ENCODE assay signal across 22 cellular contexts in the genomic region with DNA sequence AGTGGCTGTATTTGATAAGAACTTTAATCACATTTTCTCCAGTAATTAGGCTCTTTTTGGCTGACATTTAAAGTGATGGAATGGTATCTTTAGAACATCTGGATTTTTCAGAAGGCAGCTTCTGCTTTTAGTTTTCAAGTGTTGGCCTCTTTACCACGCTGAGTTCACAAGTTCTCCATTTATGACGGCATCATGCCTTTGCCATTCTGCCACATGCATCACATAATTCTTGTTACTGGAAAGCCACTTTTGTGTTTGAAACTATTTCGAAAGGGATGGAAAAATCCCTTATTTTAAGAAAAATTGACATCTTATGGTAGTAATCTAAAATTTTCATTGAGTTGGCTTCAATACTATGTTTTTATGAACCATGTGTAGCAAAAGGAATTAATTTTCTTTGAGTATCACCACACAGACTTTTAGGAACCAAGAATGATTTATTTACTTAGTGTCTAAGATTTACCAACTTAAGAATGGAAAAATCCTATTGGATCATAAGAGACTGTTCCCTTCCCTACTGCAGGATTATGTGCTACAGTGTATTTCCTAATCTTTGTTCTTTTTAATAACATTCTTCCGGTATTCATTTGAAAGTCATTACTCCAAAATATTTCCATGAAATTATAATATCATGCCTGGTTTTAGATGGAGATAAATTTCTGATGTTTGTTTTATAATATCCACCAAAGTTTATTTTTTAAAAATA.
DNase-seq lines count a peak whose midpoint lies in the region; FAIRE-seq and TF ChIP-seq lines count a peak whose summit lies in the region.
"Had no signal": no experiment of that assay in that cellular context is flagged by ENCODE, and none has a peak within 500 bp of the region (broad histone marks: within the 10 kb centered on the region; RNA-seq: fewer than 3 reads in every experiment).

No MANE protein-coding gene starts in this region.

- TF ChIP-seq CTCF in endothelial cell of umbilical vein (IDR thresholded peaks at IDR 0.05; ENCODE audit: extremely low read depth in 1 of 2, insufficient read depth in 1 of 2, low read depth in 1 of 2, low read length in 2 of 2) (no peak), smooth muscle cell (IDR thresholded peaks at IDR 0.05; ENCODE audit: borderline replicate concordance, insufficient read depth, poor library complexity, severe bottlenecking) (no peak), endothelial cell (IDR thresholded peaks at IDR 0.05; ENCODE audit: unreplicated experiment) (no peak)

- no peak overlapping the region for H3K27ac Mint-ChIP-seq in endothelial cell (ENCODE audit: unreplicated experiment)
- H3K27ac Mint-ChIP-seq: CD4-positive, alpha-beta memory T cell had no signal

- H4K20me1 ChIP-seq in endothelial cell of umbilical vein (replicated peaks; ENCODE audit: control insufficient read depth, extremely low read depth, insufficient read depth, low read length) (no peaks in the 10 kb centered on the region), smooth muscle cell (ENCODE audit: low read depth) (no peaks in the 10 kb centered on the region)
- H4K20me1 ChIP-seq: BLaER1 had no signal

- BruUV-seq in endothelial cell of umbilical vein (replicated peaks; lab: Mats Ljungman, UMichigan) = no TSS peak

- H3K9me3 ChIP-seq in endothelial cell of umbilical vein (replicated peaks; ENCODE audit: control insufficient read depth, insufficient read depth, low read length) = no peaks in the 10 kb centered on the region
- no peaks in the 10 kb centered on the region for H3K9me3 ChIP-seq in smooth muscle cell (replicated peaks; ENCODE audit: low read depth)
- H3K9me3 ChIP-seq: A549, BLaER1, MG63, SK-N-SH had no signal

- no peaks in the 10 kb centered on the region for H3K27me3 ChIP-seq in endothelial cell of umbilical vein (ENCODE audit: control insufficient read depth in 2 of 2, insufficient read depth in 2 of 2, low read length in 2 of 2)
- H3K27me3 ChIP-seq in smooth muscle cell (ENCODE audit: low read depth) = no peaks in the 10 kb centered on the region
- H3K27me3 ChIP-seq: BLaER1, MG63 had no signal

- H3K27ac ChIP-seq in endothelial cell of umbilical vein (ENCODE audit: insufficient read depth, low read depth, low read length) (no peak overlapping the region), smooth muscle cell (ENCODE audit: low read depth) (no peak overlapping the region)
- H3K27ac ChIP-seq: A549, BLaER1, RWPE1 had no signal

- H3K79me2 ChIP-seq in endothelial cell of umbilical vein (ENCODE audit: control insufficient read depth, insufficient read depth, low read length) (no peaks in the 10 kb centered on the region), smooth muscle cell (ENCODE audit: low read depth) (no peaks in the 10 kb centered on the region)

- H3K27me3 Mint-ChIP-seq in endothelial cell (ENCODE audit: unreplicated experiment) = peaks cover 4% of the 10 kb centered on the region
- H3K27me3 Mint-ChIP-seq: CD4-positive, alpha-beta memory T cell had no signal

- 93% methylated on average over 4 of the region's 4 CpGs for WGBS in smooth muscle cell (ENCODE audit: low lambda C conversion rate)

- DNase-seq in CD1c-positive myeloid dendritic cell (ENCODE audit: extremely low spot score) = peak; percentile 6
- DNase-seq in Kasumi-1 (lab: John Stamatoyannopoulos, UW) = peak; percentile 13 to 15
- peak; percentile 32 for DNase-seq in endothelial cell of umbilical vein (ENCODE audit: low read depth, low spot score)
- DNase-seq in smooth muscle cell (lab: John Stamatoyannopoulos, UW; ENCODE audit: unreplicated experiment) = no peak
- no peak for DNase-seq in AG08395 (ENCODE audit: low spot score)
- no peak for DNase-seq in HK-2 (ENCODE audit: unreplicated experiment)
- DNase-seq in endothelial cell (ENCODE audit: low spot score) = no peak
- DNase-seq: CD4-positive, alpha-beta memory T cell; DMS153; MG63; NCI-H1048; NCI-H1417 treated with DMSO at 0.1 percent for 48 hours; NCI-H187; NCI-H446 treated with DMSO at 0.1 percent for 48 hours; NCI-H526 treated with DMSO at 0.1 percent for 48 hours; SHP77 treated with DMSO at 0.1 percent for 48 hours; SK-N-SH; T-helper 1 cell had no signal

- H3K4me2 ChIP-seq in endothelial cell of umbilical vein (ENCODE audit: insufficient read depth, low read length) (no peak overlapping the region), smooth muscle cell (no peak overlapping the region)
- H3K4me2 ChIP-seq: A549, BLaER1, SK-N-SH had no signal

- H3K9ac ChIP-seq in endothelial cell of umbilical vein (replicated peaks; ENCODE audit: extremely low read depth, insufficient read depth, low read length) = no peak overlapping the region
- H3K9ac ChIP-seq in smooth muscle cell (ENCODE audit: low read depth) = no peak overlapping the region
- H3K9ac ChIP-seq: BLaER1, SK-N-SH had no signal

- H3F3A ChIP-seq in smooth muscle cell (ENCODE audit: low read depth) = no peaks in the 10 kb centered on the region

- CTCF ChIA-PET in endothelial cell of umbilical vein (lab: Charles Lee) = no interaction called here

- intact Hi-C loops in endothelial cell of umbilical vein (cut with micrococcal nuclease) = no loop called here

- dilution Hi-C loops in endothelial cell of umbilical vein (cut with MboI; ENCODE audit: extremely low pct_ligation_motif_present, low sequenced_read_pairs) = no loop called here

- H3K4me1 ChIP-seq in endothelial cell of umbilical vein (ENCODE audit: control insufficient read depth, extremely low read depth, insufficient read depth, low read length) (no peaks in the 10 kb centered on the region), smooth muscle cell (ENCODE audit: low read depth) (no peaks in the 10 kb centered on the region)
- H3K4me1 ChIP-seq: BLaER1 had no signal

- TF ChIP-seq POLR2A in endothelial cell of umbilical vein (IDR thresholded peaks at IDR 0.05; ENCODE audit: low read depth, low read length) = no peak

- H3K4me1 Mint-ChIP-seq in endothelial cell (ENCODE audit: unreplicated experiment) = no peaks in the 10 kb centered on the region
- H3K4me1 Mint-ChIP-seq: CD4-positive, alpha-beta memory T cell had no signal

- POLR2A ChIA-PET in endothelial cell of umbilical vein (lab: Charles Lee) = no interaction called here

- no peaks in the 10 kb centered on the region for H3K36me3 ChIP-seq in endothelial cell of umbilical vein (ENCODE audit: control insufficient read depth in 2 of 2, extremely low read depth in 1 of 2, insufficient read depth in 2 of 2, low read length in 2 of 2)
- H3K36me3 ChIP-seq in smooth muscle cell (ENCODE audit: low read depth) = no peaks in the 10 kb centered on the region
- H3K36me3 ChIP-seq: BLaER1, MG63 had no signal

- H3K9me3 Mint-ChIP-seq in endothelial cell (ENCODE audit: unreplicated experiment) = no peaks in the 10 kb centered on the region

- no peaks in the 10 kb centered on the region for H3K9me1 ChIP-seq in endothelial cell of umbilical vein (replicated peaks; ENCODE audit: control insufficient read depth, extremely low read depth, insufficient read depth, low read length)

- peak; percentile 24 for FAIRE-seq in endothelial cell of umbilical vein (lab: Jason Lieb, UNC)
- FAIRE-seq: A549, GM18507 had no signal

- H3K36me3 Mint-ChIP-seq in endothelial cell (ENCODE audit: low read depth, unreplicated experiment) = no peaks in the 10 kb centered on the region
- H3K36me3 Mint-ChIP-seq: CD4-positive, alpha-beta memory T cell had no signal

- H2AFZ ChIP-seq in endothelial cell of umbilical vein (ENCODE audit: low read depth, low read length) = peak overlapping the region; percentile 32
- peak overlapping the region; percentile 11 for H2AFZ ChIP-seq in smooth muscle cell (ENCODE audit: low read depth)

- no peak overlapping the region for H3K4me3 ChIP-seq in endothelial cell of umbilical vein (replicated peaks in 1 of 3; ENCODE audit: insufficient read depth in 1 of 3, low read depth in 1 of 3, low read length in 3 of 3)
- H3K4me3 ChIP-seq in smooth muscle cell = no peak overlapping the region
- H3K4me3 ChIP-seq: A549, BLaER1, MG63 had no signal

- H3K4me3 Mint-ChIP-seq in endothelial cell (ENCODE audit: unreplicated experiment) = no peak overlapping the region
- H3K4me3 Mint-ChIP-seq: CD4-positive, alpha-beta memory T cell had no signal

TF ChIP-seq in endothelial cell of umbilical vein, 7 proteins besides CTCF, POLR2A, EP300 and RAD21:
- no peak for TF ChIP-seq POLR2AphosphoS5 (IDR thresholded peaks at IDR 0.05; ENCODE audit: insufficient read depth, low read depth, low read length)
- no peak for TF ChIP-seq JUN (IDR thresholded peaks at IDR 0.05; ENCODE audit: borderline replicate concordance, insufficient read depth, insufficient read length, low read depth)
- TF ChIP-seq EZH2 (IDR thresholded peaks at IDR 0.05; ENCODE audit: borderline replicate concordance, low read depth, low read length, severe bottlenecking) = no peak
- no peak for TF ChIP-seq MYC (IDR thresholded peaks at IDR 0.05; ENCODE audit: low read depth, low read length)
- no peak for TF ChIP-seq GATA2 (IDR thresholded peaks at IDR 0.05; ENCODE audit: insufficient read depth, insufficient read length, low read depth, low read length)
- TF ChIP-seq, protein P1, sequence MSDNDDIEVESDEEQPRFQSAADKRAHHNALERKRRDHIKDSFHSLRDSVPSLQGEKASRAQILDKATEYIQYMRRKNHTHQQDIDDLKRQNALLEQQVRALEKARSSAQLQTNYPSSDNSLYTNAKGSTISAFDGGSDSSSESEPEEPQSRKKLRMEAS (IDR thresholded peaks at IDR 0.05; ENCODE audit: insufficient read depth, insufficient read length) = no peak
- no peak for TF ChIP-seq FOS (IDR thresholded peaks at IDR 0.05; ENCODE audit: borderline replicate concordance, insufficient read depth, low read length)
TF ChIP-seq in endothelial cell of umbilical vein: peak in this region for 0.

Comparison
In these comparisons a context has a peak if more than half of its experiments do, and no peak if none do; other contexts are left out.
1. DNase-seq: peak in CD1c-positive myeloid dendritic cell (single experiment), Kasumi-1 (2 of 2) and endothelial cell of umbilical vein (single experiment); none in smooth muscle cell (single experiment), AG08395 (single experiment), HK-2 (single experiment) and endothelial cell (single experiment).